ENCODE assay signal across 16 cellular contexts in genomic region chr10:35872666-35873065, GRCh38.
"Had no signal": no experiment of that assay in that cellular context is flagged by ENCODE, and none has a peak within 500 bp of the region (broad histone marks: within the 10 kb centered on the region; RNA-seq: fewer than 3 reads in every experiment).

No MANE protein-coding gene starts in this region.

- H3K36me3 Mint-ChIP-seq: memory B cell, naive B cell had no signal

- H3K9me3 ChIP-seq: adrenal gland, left ventricle myocardium inferior, neutrophil, right atrium auricular region, vagina had no signal

- H3K4me1 Mint-ChIP-seq: memory B cell, naive B cell had no signal

- H3K27me3 ChIP-seq: adrenal gland, neutrophil, right atrium auricular region, vagina had no signal

- H3K36me3 ChIP-seq: adrenal gland, left ventricle myocardium inferior, neutrophil, right atrium auricular region, vagina had no signal

- H3K4me3 Mint-ChIP-seq: memory B cell, naive B cell had no signal

- H3K4me1 ChIP-seq: adrenal gland, vagina had no signal

- H3K4me2 ChIP-seq: smooth muscle cell had no signal

- DNase-seq: activated CD4-positive, alpha-beta T cell treated with anti-CD3 and anti-CD28 coated beads, Interleukin-2, amount 50 U/mL, for 1 hour; activated CD4-positive, CD25-positive, alpha-beta regulatory T cell; activated naive CD4-positive, alpha-beta T cell treated with anti-CD3 and anti-CD28 coated beads, Interleukin-2, amount 50 U/mL, for 16 hours; activated T-cell treated with anti-CD3 and anti-CD28 coated beads for 4 hours; adrenal gland; effector CD8-positive, alpha-beta T cell; foreskin melanocyte; left ventricle myocardium inferior; naive B cell; posterior cingulate gyrus had no signal

- H3K4me3 ChIP-seq: adrenal gland, coronary artery, left ventricle myocardium inferior, right atrium auricular region, smooth muscle cell, vagina had no signal

- H3K27ac ChIP-seq: adrenal gland, coronary artery, left ventricle myocardium inferior, neutrophil, right atrium auricular region, vagina had no signal

- H3K27ac Mint-ChIP-seq: memory B cell, naive B cell had no signal
